Comparison of ENCODE assay signal across 10 cellular contexts in the genomic region with DNA sequence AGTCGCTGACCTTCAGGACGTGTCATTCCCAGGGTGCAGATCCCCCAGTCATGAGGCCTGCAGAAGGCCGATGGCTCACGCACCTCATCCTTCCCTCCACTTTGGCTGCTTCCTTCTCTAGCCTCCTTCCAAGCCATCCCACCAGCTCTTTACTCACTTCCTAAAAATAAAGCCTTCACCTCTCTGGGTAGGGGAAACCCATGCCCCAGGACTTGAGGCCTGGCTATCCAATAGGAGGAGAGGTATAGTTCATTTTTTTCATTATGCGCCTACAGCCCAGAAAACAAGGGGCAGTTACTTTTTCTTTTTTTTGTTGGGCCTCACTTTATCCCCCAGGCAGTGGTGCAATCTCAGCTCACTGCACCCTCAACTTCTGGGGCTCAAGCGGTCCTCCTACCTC.
DNase-seq lines count a peak whose midpoint lies in the region; ATAC-seq and TF ChIP-seq lines count a peak whose summit lies in the region.
"Had no signal": no experiment of that assay in that cellular context is flagged by ENCODE, and none has a peak within 500 bp of the region (broad histone marks: within the 10 kb centered on the region; RNA-seq: fewer than 3 reads in every experiment).

No MANE protein-coding gene starts in this region.

- peak overlapping the region in 1 of 2 donors; percentile 60 for H3K27ac Mint-ChIP-seq in natural killer cell treated with Interleukin-12 subunit alpha and Interleukin-12 subunit beta and Interleukin-15 and Interleukin-18, amount 100 ng/mL, for 72 hours
- peak overlapping the region in 1 of 2 donors; percentile 60 for H3K27ac Mint-ChIP-seq in natural killer cell
- H3K27ac Mint-ChIP-seq in effector memory CD8-positive, alpha-beta T cell = peak overlapping the region; percentile 67 to 72
- H3K27ac Mint-ChIP-seq: HFFc6 had no signal

- ATAC-seq in natural killer cell treated with Interleukin-12 subunit alpha and Interleukin-12 subunit beta and Interleukin-15 and Interleukin-18, amount 100 ng/mL, for 72 hours = no peak
- ATAC-seq in natural killer cell = no peak
- no peak for ATAC-seq in effector memory CD8-positive, alpha-beta T cell (replicated peaks)
- ATAC-seq in HG03045 (IDR thresholded peaks at IDR 0.05; ENCODE audit: unreplicated experiment) = no peak

- peak; percentile 10 for DNase-seq in natural killer cell treated with Interleukin-12 subunit alpha and Interleukin-12 subunit beta and Interleukin-15 and Interleukin-18, amount 100 ng/mL, for 72 hours (ENCODE audit: low spot score)
- DNase-seq in natural killer cell = no peak
- peak; percentile 50 for DNase-seq in MV-4-11 (lab: John Stamatoyannopoulos, UW)
- no peak for DNase-seq in effector memory CD8-positive, alpha-beta T cell
- no peak for DNase-seq in LoVo (ENCODE audit: low spot score)
- DNase-seq in anterior cingulate cortex (lab: John Stamatoyannopoulos, UW) = no peak
- DNase-seq: GF-D8 had no signal

- peaks cover 12 to 18% of the 10 kb centered on the region in 2 donors for H3K4me1 Mint-ChIP-seq in natural killer cell treated with Interleukin-12 subunit alpha and Interleukin-12 subunit beta and Interleukin-15 and Interleukin-18, amount 100 ng/mL, for 72 hours (ENCODE audit: low read depth in 2 of 2)
- H3K4me1 Mint-ChIP-seq in natural killer cell = peaks cover 14 to 18% of the 10 kb centered on the region in 2 donors
- peaks cover 10 to 13% of the 10 kb centered on the region in 2 donors for H3K4me1 Mint-ChIP-seq in effector memory CD8-positive, alpha-beta T cell (ENCODE audit: low read depth in 2 of 2)

- TF ChIP-seq CTCF in natural killer cell (IDR thresholded peaks at IDR 0.05) = no peak

- H3K9me3 Mint-ChIP-seq in natural killer cell treated with Interleukin-12 subunit alpha and Interleukin-12 subunit beta and Interleukin-15 and Interleukin-18, amount 100 ng/mL, for 72 hours = no peaks in the 10 kb centered on the region
- no peaks in the 10 kb centered on the region for H3K9me3 Mint-ChIP-seq in natural killer cell
- no peaks in the 10 kb centered on the region for H3K9me3 Mint-ChIP-seq in effector memory CD8-positive, alpha-beta T cell

- H3K4me3 Mint-ChIP-seq in natural killer cell treated with Interleukin-12 subunit alpha and Interleukin-12 subunit beta and Interleukin-15 and Interleukin-18, amount 100 ng/mL, for 72 hours = no peak overlapping the region
- H3K4me3 Mint-ChIP-seq in natural killer cell = no peak overlapping the region
- H3K4me3 Mint-ChIP-seq in effector memory CD8-positive, alpha-beta T cell = no peak overlapping the region
- H3K4me3 Mint-ChIP-seq: HFFc6 had no signal

- no peaks in the 10 kb centered on the region for H3K27me3 Mint-ChIP-seq in natural killer cell treated with Interleukin-12 subunit alpha and Interleukin-12 subunit beta and Interleukin-15 and Interleukin-18, amount 100 ng/mL, for 72 hours
- no peaks in the 10 kb centered on the region for H3K27me3 Mint-ChIP-seq in natural killer cell (ENCODE audit: low read depth in 2 of 2)
- H3K27me3 Mint-ChIP-seq in effector memory CD8-positive, alpha-beta T cell = no peaks in the 10 kb centered on the region
- H3K27me3 Mint-ChIP-seq: CD8-positive, alpha-beta memory T cell had no signal

- intact Hi-C loops in natural killer cell (cut with micrococcal nuclease) = no loop called here

- no peaks in the 10 kb centered on the region for H3K36me3 Mint-ChIP-seq in natural killer cell treated with Interleukin-12 subunit alpha and Interleukin-12 subunit beta and Interleukin-15 and Interleukin-18, amount 100 ng/mL, for 72 hours
- no peaks in the 10 kb centered on the region for H3K36me3 Mint-ChIP-seq in natural killer cell
- peaks cover 5% of the 10 kb centered on the region for H3K36me3 Mint-ChIP-seq in effector memory CD8-positive, alpha-beta T cell (ENCODE audit: insufficient read depth)

Comparison
In these comparisons a context has a peak if more than half of its experiments do, and no peak if none do; other contexts are left out.
1. DNase-seq: peak in natural killer cell treated with Interleukin-12 subunit alpha and Interleukin-12 subunit beta and Interleukin-15 and Interleukin-18, amount 100 ng/mL, for 72 hours (single experiment) and MV-4-11 (single experiment); none in natural killer cell (single experiment), effector memory CD8-positive, alpha-beta T cell (0 of 3), LoVo (single experiment) and anterior cingulate cortex (0 of 58).